In genomic region chr4:16794816-16795445, GRCh38 we compare ENCODE assay signal across 8 cellular contexts.
DNase-seq lines count a peak whose midpoint lies in the region; ATAC-seq, FAIRE-seq and TF ChIP-seq lines count a peak whose summit lies in the region.

No MANE protein-coding gene starts in this region.

- H3K27me3 ChIP-seq in HAP-1 (ENCODE audit: low read depth) (no peaks in the 10 kb centered on the region), mesendoderm (ENCODE audit: insufficient read depth, low read length, poor library complexity) (no peaks in the 10 kb centered on the region), upper lobe of right lung (no peaks in the 10 kb centered on the region)

- no peak overlapping the region for H3K4ac ChIP-seq in mesendoderm (ENCODE audit: low read depth, low read length)

- TF ChIP-seq CTCF in D721Med (IDR thresholded peaks at IDR 0.05; ENCODE audit: insufficient read depth, missing control alignments), result peak; percentile 61
- TF ChIP-seq CTCF in upper lobe of right lung (IDR thresholded peaks at IDR 0.05), result peak; percentile 76

- H3K27ac ChIP-seq in mesendoderm (ENCODE audit: low read depth, low read length) (peak overlapping the region; percentile 53), upper lobe of right lung (no peak overlapping the region)

- no peak overlapping the region for H2BK15ac ChIP-seq in mesendoderm (replicated peaks; ENCODE audit: low read depth)

- no peak overlapping the region for H2BK120ac ChIP-seq in mesendoderm (ENCODE audit: low read depth, low read length)

- H3K9me3 ChIP-seq in HAP-1 (no peaks in the 10 kb centered on the region), upper lobe of right lung (no peaks in the 10 kb centered on the region)

- no peak overlapping the region for H4K5ac ChIP-seq in mesendoderm (ENCODE audit: low read length)

- peaks cover 21% of the 10 kb centered on the region for H3K79me1 ChIP-seq in mesendoderm (ENCODE audit: low read length)

- peak overlapping the region; percentile 14 for H3K9ac ChIP-seq in mesendoderm (ENCODE audit: low read length)

- peak overlapping the region; percentile 39 for H2BK5ac ChIP-seq in mesendoderm (ENCODE audit: low read length)

- no peak overlapping the region for H3K18ac ChIP-seq in mesendoderm (ENCODE audit: low read length)

- H3K4me1 ChIP-seq in HAP-1, result peaks cover 7% of the 10 kb centered on the region
- H3K4me1 ChIP-seq in mesendoderm (ENCODE audit: control insufficient read depth, low read depth, low read length), result peaks cover 8% of the 10 kb centered on the region
- H3K4me1 ChIP-seq in upper lobe of right lung, result no peaks in the 10 kb centered on the region

- ATAC-seq in upper lobe of right lung, result peak; percentile 59

- in situ Hi-C loops in HAP-1 (cut with MboI; ENCODE audit: low sequenced_read_pairs), result loop anchor here (10.0 to 25.0 kb wide), 3 partner anchors 120 to 508 kb away; no protein-coding TSS in a partner anchor
- in situ Hi-C loops in SK-MEL-5 (cut with HindIII; ENCODE audit: low pct_unique_long_range_greater_than_20kb, low sequenced_read_pairs), result no loop called here

- intact Hi-C loops in upper lobe of right lung (cut with DNase I), result no loop called here

- H2AK5ac ChIP-seq in mesendoderm (ENCODE audit: low read length), result no peak overlapping the region

- no peak overlapping the region for H3K4me3 ChIP-seq in HAP-1
- no peak overlapping the region for H3K4me3 ChIP-seq in mesendoderm (ENCODE audit: low read length)
- no peak overlapping the region for H3K4me3 ChIP-seq in upper lobe of right lung

- H3K56ac ChIP-seq in mesendoderm (ENCODE audit: low read length), result peak overlapping the region; percentile 66

- WGBS in mesendoderm (ENCODE audit: extremely low coverage, insufficient coverage, low lambda C conversion rate), result no CpG with 5 or more reads among the region's 9 CpGs

- H3K4me2 ChIP-seq in mesendoderm (ENCODE audit: low read length), result no peak overlapping the region

- FAIRE-seq in D721Med (lab: Jason Lieb, UNC), result no peak

- DNase-seq in D721Med (ENCODE audit: insufficient read length, low spot score) (no peak), HAP-1 (ENCODE audit: low spot score in 2 of 2) (peak; percentile 62 to 90), SK-MEL-5 (ENCODE audit: low read depth, low spot score) (peak; percentile 71), ecto neural progenitor cell (ENCODE audit: low spot score) (peak; percentile 77), mesendoderm (peak; percentile 85), upper lobe of right lung (no peak), mesenteric fat pad (ENCODE audit: low spot score) (no peak), NCI-H1092 (lab: John Stamatoyannopoulos, UW) (no peak)

- H3K79me2 ChIP-seq in mesendoderm (ENCODE audit: control insufficient read depth, insufficient read depth, low read length), result peaks cover 6% of the 10 kb centered on the region

- H3K36me3 ChIP-seq in HAP-1 (replicated peaks) (no peaks in the 10 kb centered on the region), mesendoderm (ENCODE audit: control insufficient read depth, insufficient read depth, low read length) (no peaks in the 10 kb centered on the region), upper lobe of right lung (no peaks in the 10 kb centered on the region)

- H4K8ac ChIP-seq in mesendoderm (ENCODE audit: low read depth, low read length), result no peak overlapping the region

- peak overlapping the region; percentile 32 for H3K23ac ChIP-seq in mesendoderm (ENCODE audit: low read length)

Comparison
In these comparisons a context has a peak if more than half of its experiments do, and no peak if none do; other contexts are left out.
1. DNase-seq: peak in HAP-1 (2 of 2), SK-MEL-5 (single experiment), ecto neural progenitor cell (single experiment) and mesendoderm (single experiment); none in D721Med (single experiment), upper lobe of right lung (single experiment), mesenteric fat pad (single experiment) and NCI-H1092 (single experiment).